In genomic region chr15:67820992-67821783, GRCh38 we compare ENCODE assay signal across 2 cellular contexts.
TF ChIP-seq lines count a peak whose summit lies in the region.

No MANE protein-coding gene starts in this region.

TF ChIP-seq in K562, 482 proteins besides CTCF, POLR2A, EP300 and RAD21 (continued from another document and continues in another):
- TF ChIP-seq ARID4B (CRISPR knock-in tag; IDR thresholded peaks at IDR 0.05), result peak; percentile 67
- no peak for TF ChIP-seq NBN (IDR thresholded peaks at IDR 0.05; ENCODE audit: low read depth)
- TF ChIP-seq MXI1 (IDR thresholded peaks at IDR 0.05; ENCODE audit: low read depth, low read length), result no peak
- no peak for TF ChIP-seq MYBL2 (IDR thresholded peaks at IDR 0.05; ENCODE audit: low read depth)
- no peak for TF ChIP-seq MYBL2 (CRISPR knock-in tag; IDR thresholded peaks at IDR 0.05; ENCODE audit: borderline replicate concordance)
- no peak for TF ChIP-seq ZNF695 (CRISPR knock-in tag; IDR thresholded peaks at IDR 0.05)
- TF ChIP-seq ZNF507 (tag; conservative IDR thresholded peaks at IDR 0.05), result no peak
- TF ChIP-seq ZNF134 (CRISPR knock-in tag; conservative IDR thresholded peaks at IDR 0.05), result no peak
- no peak for TF ChIP-seq ZNF780A (CRISPR knock-in tag; IDR thresholded peaks at IDR 0.05)
- no peak for TF ChIP-seq ZNF589 (CRISPR knock-in tag; IDR thresholded peaks at IDR 0.05; ENCODE audit: low read depth)
- TF ChIP-seq PRMT5 (CRISPR knock-in tag; IDR thresholded peaks at IDR 0.05), result peak; percentile 84; the same call in 1 of the 2 replicates
- no peak for TF ChIP-seq KDM2B (CRISPR knock-in tag; IDR thresholded peaks at IDR 0.05)
- TF ChIP-seq, protein P1, sequence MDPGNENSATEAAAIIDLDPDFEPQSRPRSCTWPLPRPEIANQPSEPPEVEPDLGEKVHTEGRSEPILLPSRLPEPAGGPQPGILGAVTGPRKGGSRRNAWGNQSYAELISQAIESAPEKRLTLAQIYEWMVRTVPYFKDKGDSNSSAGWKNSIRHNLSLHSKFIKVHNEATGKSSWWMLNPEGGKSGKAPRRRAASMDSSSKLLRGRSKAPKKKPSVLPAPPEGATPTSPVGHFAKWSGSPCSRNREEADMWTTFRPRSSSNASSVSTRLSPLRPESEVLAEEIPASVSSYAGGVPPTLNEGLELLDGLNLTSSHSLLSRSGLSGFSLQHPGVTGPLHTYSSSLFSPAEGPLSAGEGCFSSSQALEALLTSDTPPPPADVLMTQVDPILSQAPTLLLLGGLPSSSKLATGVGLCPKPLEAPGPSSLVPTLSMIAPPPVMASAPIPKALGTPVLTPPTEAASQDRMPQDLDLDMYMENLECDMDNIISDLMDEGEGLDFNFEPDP (CRISPR knock-in tag; IDR thresholded peaks at IDR 0.05), result no peak
- no peak for TF ChIP-seq LARP7 (IDR thresholded peaks at IDR 0.05)
- TF ChIP-seq REST (CRISPR knock-in tag; IDR thresholded peaks at IDR 0.05; ENCODE audit: low read depth), result peak; percentile 95
- no peak for TF ChIP-seq ATF2 (CRISPR knock-in tag; IDR thresholded peaks at IDR 0.05)
- TF ChIP-seq ESRRB (CRISPR knock-in tag; IDR thresholded peaks at IDR 0.05; ENCODE audit: borderline replicate concordance), result no peak
- no peak for TF ChIP-seq ATF7 (IDR thresholded peaks at IDR 0.05)
- TF ChIP-seq FOXJ2 (tag; IDR thresholded peaks at IDR 0.05), result no peak
- TF ChIP-seq PHB (CRISPR knock-in tag; IDR thresholded peaks at IDR 0.05), result no peak
- no peak for TF ChIP-seq FOXJ3 (CRISPR knock-in tag; IDR thresholded peaks at IDR 0.05)

TF ChIP-seq in HepG2, 621 proteins besides CTCF, POLR2A, EP300 and RAD21 (continued from another document and continues in another):
- TF ChIP-seq ZNF18 (CRISPR knock-in tag; IDR thresholded peaks at IDR 0.05; ENCODE audit: insufficient replicate concordance) (peak; percentile 30), SP140L (CRISPR knock-in tag; IDR thresholded peaks at IDR 0.05; ENCODE audit: borderline replicate concordance) (peak; percentile 71; the same call in 1 of the 2 replicates), ZNF432 (CRISPR knock-in tag; IDR thresholded peaks at IDR 0.05; ENCODE audit: borderline replicate concordance) (no peak), MXD3 (CRISPR knock-in tag; IDR thresholded peaks at IDR 0.05) (peak; percentile 80; the same call in 1 of the 2 replicates), MTF1 (CRISPR knock-in tag; IDR thresholded peaks at IDR 0.05) (0 out of 2 replicates have a peak, but pooled peaks have one; percentile 49), RXRB (CRISPR knock-in tag; IDR thresholded peaks at IDR 0.05; ENCODE audit: borderline replicate concordance) (peak; percentile 27; the same call in 1 of the 2 replicates), IRF2 (CRISPR knock-in tag; IDR thresholded peaks at IDR 0.05) (peak; percentile 37; the same call in 1 of the 2 replicates), ZNF124 (CRISPR knock-in tag; IDR thresholded peaks at IDR 0.05) (no peak), NKX3-1 (CRISPR knock-in tag; IDR thresholded peaks at IDR 0.05) (peak; percentile 75), CREB3 (CRISPR knock-in tag; IDR thresholded peaks at IDR 0.05) (0 out of 2 replicates have a peak, but pooled peaks have one; percentile 47), ARID2 (CRISPR knock-in tag; IDR thresholded peaks at IDR 0.05; ENCODE audit: borderline replicate concordance) (0 out of 2 replicates have a peak, but pooled peaks have one; percentile 35), CEBPZ (IDR thresholded peaks at IDR 0.05; ENCODE audit: low read length) (no peak), ATAD3A (CRISPR knock-in tag; IDR thresholded peaks at IDR 0.05) (peak; percentile 93), TSC22D2 (CRISPR knock-in tag; IDR thresholded peaks at IDR 0.05; ENCODE audit: borderline replicate concordance) (peak; percentile 73; the same call in 1 of the 2 replicates), HNRNPH1 (optimal IDR thresholded peaks at IDR 0.05; ENCODE audit: low read depth, low read length) (no peak), MEF2D (CRISPR knock-in tag; IDR thresholded peaks at IDR 0.05) (0 out of 2 replicates have a peak, but pooled peaks have one; percentile 41), EHMT2 (IDR thresholded peaks at IDR 0.05; ENCODE audit: borderline replicate concordance, low read depth, low read length) (peak; percentile 78; the same call in 1 of the 2 replicates), MYNN (CRISPR knock-in tag; IDR thresholded peaks at IDR 0.05; ENCODE audit: low read depth) (no peak), ZBTB40 (IDR thresholded peaks at IDR 0.05) (no peak), ZBTB40 (CRISPR knock-in tag; IDR thresholded peaks at IDR 0.05) (0 out of 2 replicates have a peak, but pooled peaks have one; percentile 64), POLR2AphosphoS5 (IDR thresholded peaks at IDR 0.05; ENCODE audit: low read depth, low read length) (no peak), MYC (CRISPR knock-in tag; IDR thresholded peaks at IDR 0.05; ENCODE audit: borderline replicate concordance) (peak; percentile 21; the same call in 1 of the 2 replicates), ZNF746 (CRISPR knock-in tag; IDR thresholded peaks at IDR 0.05) (no peak), ZBTB44 (CRISPR knock-in tag; IDR thresholded peaks at IDR 0.05) (no peak)
- TF ChIP-seq, protein P2, sequence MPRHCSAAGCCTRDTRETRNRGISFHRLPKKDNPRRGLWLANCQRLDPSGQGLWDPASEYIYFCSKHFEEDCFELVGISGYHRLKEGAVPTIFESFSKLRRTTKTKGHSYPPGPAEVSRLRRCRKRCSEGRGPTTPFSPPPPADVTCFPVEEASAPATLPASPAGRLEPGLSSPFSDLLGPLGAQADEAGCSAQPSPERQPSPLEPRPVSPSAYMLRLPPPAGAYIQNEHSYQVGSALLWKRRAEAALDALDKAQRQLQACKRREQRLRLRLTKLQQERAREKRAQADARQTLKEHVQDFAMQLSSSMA (CRISPR knock-in tag; IDR thresholded peaks at IDR 0.05), result no peak
- TF ChIP-seq, protein P3, sequence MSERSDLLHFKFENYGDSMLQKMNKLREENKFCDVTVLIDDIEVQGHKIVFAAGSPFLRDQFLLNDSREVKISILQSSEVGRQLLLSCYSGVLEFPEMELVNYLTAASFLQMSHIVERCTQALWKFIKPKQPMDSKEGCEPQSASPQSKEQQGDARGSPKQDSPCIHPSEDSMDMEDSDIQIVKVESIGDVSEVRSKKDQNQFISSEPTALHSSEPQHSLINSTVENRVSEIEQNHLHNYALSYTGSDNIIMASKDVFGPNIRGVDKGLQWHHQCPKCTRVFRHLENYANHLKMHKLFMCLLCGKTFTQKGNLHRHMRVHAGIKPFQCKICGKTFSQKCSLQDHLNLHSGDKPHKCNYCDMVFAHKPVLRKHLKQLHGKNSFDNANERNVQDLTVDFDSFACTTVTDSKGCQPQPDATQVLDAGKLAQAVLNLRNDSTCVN (CRISPR knock-in tag; IDR thresholded peaks at IDR 0.05; ENCODE audit: borderline replicate concordance), result peak; percentile 66; the same call in 1 of the 2 replicates
